1 cellular context compared by ENCODE assay signal in the genomic region with DNA sequence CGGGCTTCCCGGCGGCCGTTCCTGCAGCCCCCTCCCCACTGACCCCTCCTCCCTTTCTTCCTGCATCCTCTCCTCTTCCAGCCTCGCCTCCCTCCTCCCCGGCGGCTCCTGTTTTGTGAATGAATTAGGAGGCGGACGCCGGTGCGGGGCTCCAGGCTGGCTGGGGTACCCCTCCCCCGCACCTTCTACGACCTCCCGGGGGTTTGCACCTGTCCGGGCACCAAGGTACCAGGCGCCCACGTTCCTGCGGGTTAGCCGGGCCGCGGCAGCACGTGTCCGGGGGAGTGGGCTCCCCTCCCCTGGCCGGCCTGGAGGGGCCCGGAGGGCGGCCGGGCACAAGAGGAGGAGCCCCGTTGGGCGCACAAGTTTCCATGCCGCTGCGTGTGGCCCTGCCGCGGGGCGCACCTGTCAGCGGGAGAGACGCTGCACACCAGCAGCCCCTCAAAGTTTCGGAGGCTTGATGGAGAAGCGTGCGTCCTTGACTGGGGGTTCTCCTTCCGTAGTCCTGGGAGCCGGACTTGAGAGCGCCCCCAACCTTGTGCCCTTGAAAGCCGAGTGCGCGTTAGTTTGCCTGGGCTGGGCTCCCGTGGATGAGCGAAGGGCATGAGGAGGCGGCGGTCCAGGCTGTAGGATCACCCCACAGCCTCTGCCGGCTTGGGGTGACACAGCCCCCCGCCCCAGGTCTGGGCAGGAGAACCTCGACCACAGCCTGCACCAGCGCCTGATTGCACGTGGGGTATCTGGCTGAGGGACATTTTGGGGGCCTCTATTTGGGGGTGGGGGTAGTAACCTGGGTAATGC.
TF ChIP-seq lines count a peak whose summit lies in the region.

No MANE protein-coding gene starts in this region.

TF ChIP-seq in GM23338, 12 proteins besides CTCF, POLR2A, EP300 and RAD21 (continued from another document):
- TF ChIP-seq, protein P1, sequence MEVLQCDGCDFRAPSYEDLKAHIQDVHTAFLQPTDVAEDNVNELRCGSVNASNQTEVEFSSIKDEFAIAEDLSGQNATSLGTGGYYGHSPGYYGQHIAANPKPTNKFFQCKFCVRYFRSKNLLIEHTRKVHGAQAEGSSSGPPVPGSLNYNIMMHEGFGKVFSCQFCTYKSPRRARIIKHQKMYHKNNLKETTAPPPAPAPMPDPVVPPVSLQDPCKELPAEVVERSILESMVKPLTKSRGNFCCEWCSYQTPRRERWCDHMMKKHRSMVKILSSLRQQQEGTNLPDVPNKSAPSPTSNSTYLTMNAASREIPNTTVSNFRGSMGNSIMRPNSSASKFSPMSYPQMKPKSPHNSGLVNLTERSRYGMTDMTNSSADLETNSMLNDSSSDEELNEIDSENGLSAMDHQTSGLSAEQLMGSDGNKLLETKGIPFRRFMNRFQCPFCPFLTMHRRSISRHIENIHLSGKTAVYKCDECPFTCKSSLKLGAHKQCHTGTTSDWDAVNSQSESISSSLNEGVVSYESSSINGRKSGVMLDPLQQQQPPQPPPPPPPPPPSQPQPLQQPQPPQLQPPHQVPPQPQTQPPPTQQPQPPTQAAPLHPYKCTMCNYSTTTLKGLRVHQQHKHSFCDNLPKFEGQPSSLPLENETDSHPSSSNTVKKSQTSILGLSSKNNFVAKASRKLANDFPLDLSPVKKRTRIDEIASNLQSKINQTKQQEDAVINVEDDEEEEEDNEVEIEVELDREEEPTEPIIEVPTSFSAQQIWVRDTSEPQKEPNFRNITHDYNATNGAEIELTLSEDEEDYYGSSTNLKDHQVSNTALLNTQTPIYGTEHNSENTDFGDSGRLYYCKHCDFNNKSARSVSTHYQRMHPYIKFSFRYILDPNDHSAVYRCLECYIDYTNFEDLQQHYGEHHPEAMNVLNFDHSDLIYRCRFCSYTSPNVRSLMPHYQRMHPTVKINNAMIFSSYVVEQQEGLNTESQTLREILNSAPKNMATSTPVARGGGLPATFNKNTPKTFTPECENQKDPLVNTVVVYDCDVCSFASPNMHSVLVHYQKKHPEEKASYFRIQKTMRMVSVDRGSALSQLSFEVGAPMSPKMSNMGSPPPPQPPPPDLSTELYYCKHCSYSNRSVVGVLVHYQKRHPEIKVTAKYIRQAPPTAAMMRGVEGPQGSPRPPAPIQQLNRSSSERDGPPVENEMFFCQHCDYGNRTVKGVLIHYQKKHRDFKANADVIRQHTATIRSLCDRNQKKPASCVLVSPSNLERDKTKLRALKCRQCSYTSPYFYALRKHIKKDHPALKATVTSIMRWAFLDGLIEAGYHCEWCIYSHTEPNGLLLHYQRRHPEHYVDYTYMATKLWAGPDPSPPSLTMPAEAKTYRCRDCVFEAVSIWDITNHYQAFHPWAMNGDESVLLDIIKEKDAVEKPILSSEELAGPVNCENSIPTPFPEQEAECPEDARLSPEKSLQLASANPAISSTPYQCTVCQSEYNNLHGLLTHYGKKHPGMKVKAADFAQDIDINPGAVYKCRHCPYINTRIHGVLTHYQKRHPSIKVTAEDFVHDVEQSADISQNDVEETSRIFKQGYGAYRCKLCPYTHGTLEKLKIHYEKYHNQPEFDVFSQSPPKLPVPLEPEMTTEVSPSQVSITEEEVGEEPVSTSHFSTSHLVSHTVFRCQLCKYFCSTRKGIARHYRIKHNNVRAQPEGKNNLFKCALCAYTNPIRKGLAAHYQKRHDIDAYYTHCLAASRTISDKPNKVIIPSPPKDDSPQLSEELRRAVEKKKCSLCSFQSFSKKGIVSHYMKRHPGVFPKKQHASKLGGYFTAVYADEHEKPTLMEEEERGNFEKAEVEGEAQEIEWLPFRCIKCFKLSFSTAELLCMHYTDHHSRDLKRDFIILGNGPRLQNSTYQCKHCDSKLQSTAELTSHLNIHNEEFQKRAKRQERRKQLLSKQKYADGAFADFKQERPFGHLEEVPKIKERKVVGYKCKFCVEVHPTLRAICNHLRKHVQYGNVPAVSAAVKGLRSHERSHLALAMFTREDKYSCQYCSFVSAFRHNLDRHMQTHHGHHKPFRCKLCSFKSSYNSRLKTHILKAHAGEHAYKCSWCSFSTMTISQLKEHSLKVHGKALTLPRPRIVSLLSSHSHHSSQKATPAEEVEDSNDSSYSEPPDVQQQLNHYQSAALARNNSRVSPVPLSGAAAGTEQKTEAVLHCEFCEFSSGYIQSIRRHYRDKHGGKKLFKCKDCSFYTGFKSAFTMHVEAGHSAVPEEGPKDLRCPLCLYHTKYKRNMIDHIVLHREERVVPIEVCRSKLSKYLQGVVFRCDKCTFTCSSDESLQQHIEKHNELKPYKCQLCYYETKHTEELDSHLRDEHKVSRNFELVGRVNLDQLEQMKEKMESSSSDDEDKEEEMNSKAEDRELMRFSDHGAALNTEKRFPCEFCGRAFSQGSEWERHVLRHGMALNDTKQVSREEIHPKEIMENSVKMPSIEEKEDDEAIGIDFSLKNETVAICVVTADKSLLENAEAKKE (CRISPR knock-in tag; IDR thresholded peaks at IDR 0.05): no peak
- no peak for TF ChIP-seq POLR2AphosphoS5 (IDR thresholded peaks at IDR 0.05; ENCODE audit: low read depth)
- TF ChIP-seq, protein P2, sequence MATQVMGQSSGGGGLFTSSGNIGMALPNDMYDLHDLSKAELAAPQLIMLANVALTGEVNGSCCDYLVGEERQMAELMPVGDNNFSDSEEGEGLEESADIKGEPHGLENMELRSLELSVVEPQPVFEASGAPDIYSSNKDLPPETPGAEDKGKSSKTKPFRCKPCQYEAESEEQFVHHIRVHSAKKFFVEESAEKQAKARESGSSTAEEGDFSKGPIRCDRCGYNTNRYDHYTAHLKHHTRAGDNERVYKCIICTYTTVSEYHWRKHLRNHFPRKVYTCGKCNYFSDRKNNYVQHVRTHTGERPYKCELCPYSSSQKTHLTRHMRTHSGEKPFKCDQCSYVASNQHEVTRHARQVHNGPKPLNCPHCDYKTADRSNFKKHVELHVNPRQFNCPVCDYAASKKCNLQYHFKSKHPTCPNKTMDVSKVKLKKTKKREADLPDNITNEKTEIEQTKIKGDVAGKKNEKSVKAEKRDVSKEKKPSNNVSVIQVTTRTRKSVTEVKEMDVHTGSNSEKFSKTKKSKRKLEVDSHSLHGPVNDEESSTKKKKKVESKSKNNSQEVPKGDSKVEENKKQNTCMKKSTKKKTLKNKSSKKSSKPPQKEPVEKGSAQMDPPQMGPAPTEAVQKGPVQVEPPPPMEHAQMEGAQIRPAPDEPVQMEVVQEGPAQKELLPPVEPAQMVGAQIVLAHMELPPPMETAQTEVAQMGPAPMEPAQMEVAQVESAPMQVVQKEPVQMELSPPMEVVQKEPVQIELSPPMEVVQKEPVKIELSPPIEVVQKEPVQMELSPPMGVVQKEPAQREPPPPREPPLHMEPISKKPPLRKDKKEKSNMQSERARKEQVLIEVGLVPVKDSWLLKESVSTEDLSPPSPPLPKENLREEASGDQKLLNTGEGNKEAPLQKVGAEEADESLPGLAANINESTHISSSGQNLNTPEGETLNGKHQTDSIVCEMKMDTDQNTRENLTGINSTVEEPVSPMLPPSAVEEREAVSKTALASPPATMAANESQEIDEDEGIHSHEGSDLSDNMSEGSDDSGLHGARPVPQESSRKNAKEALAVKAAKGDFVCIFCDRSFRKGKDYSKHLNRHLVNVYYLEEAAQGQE (IDR thresholded peaks at IDR 0.05; ENCODE audit: unreplicated experiment): no peak
- TF ChIP-seq ZNF331 (CRISPR knock-in tag; IDR thresholded peaks at IDR 0.05; ENCODE audit: low read depth): no peak
- TF ChIP-seq NANOG (IDR thresholded peaks at IDR 0.05; ENCODE audit: borderline replicate concordance): no peak
- TF ChIP-seq STAT1 (IDR thresholded peaks at IDR 0.05; ENCODE audit: unreplicated experiment): no peak
- TF ChIP-seq, protein P3, sequence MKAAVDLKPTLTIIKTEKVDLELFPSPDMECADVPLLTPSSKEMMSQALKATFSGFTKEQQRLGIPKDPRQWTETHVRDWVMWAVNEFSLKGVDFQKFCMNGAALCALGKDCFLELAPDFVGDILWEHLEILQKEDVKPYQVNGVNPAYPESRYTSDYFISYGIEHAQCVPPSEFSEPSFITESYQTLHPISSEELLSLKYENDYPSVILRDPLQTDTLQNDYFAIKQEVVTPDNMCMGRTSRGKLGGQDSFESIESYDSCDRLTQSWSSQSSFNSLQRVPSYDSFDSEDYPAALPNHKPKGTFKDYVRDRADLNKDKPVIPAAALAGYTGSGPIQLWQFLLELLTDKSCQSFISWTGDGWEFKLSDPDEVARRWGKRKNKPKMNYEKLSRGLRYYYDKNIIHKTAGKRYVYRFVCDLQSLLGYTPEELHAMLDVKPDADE (IDR thresholded peaks at IDR 0.05): no peak
